ENCODE assay signal across 14 cellular contexts in genomic region chr1:12380316-12381249, GRCh38.
DNase-seq lines count a peak whose midpoint lies in the region; ATAC-seq and TF ChIP-seq lines count a peak whose summit lies in the region.
"Had no signal": no experiment of that assay in that cellular context is flagged by ENCODE, and none has a peak within 500 bp of the region (broad histone marks: within the 10 kb centered on the region; RNA-seq: fewer than 3 reads in every experiment).

No MANE protein-coding gene starts in this region.

- H3K36me3 ChIP-seq in right lobe of liver (peaks cover 5 to 16% (median 11%) of the 10 kb centered on the region in 4 donors), thyroid gland (peaks cover 29 to 44% of the 10 kb centered on the region in 2 donors), uterus (no peaks in the 10 kb centered on the region)

- H3K4me3 ChIP-seq in right lobe of liver (no peak overlapping the region), thyroid gland (replicated peaks in 1 of 3) (no peak overlapping the region), uterus (no peak overlapping the region)

- TF ChIP-seq POLR2A in right lobe of liver (IDR thresholded peaks at IDR 0.05) (no peak), thyroid gland (IDR thresholded peaks at IDR 0.05) (no peak), uterus (IDR thresholded peaks at IDR 0.05) (no peak)

- peak; percentile 49 to 62 (median 54) for ATAC-seq in right lobe of liver
- no peak for ATAC-seq in activated CD4-positive, CD25-positive, alpha-beta regulatory T cell treated with anti-CD3 and anti-CD28 coated beads, Interleukin-2, amount 50 U/mL, for 24 hours
- ATAC-seq: foreskin keratinocyte had no signal

- H3K27ac ChIP-seq in right lobe of liver (peak overlapping the region in 2 of 3 donors; percentile 16 to 71), thyroid gland (peak overlapping the region; percentile 10 to 46 (median 17)), uterus (peak overlapping the region in 1 of 2 donors; percentile 34)
- H3K27ac ChIP-seq: foreskin keratinocyte, HL-60 had no signal

- peak; percentile 13 for DNase-seq in NCI-H345 (lab: John Stamatoyannopoulos, UW)
- DNase-seq in NCI-H345 treated with DMSO at 0.1 percent for 48 hours (lab: John Stamatoyannopoulos, UW; ENCODE audit: unreplicated experiment), result no peak
- DNase-seq in amniotic epithelial cell (ENCODE audit: low read depth), result peak; percentile 15
- DNase-seq in right lobe of liver, result no peak
- DNase-seq in thyroid gland, result peak in 1 of 2 donors; percentile 8
- no peak for DNase-seq in NCI-H1105 (lab: John Stamatoyannopoulos, UW)
- no peak for DNase-seq in uterus
- DNase-seq: activated CD4-positive, alpha-beta T cell treated with anti-CD3 and anti-CD28 coated beads, Interleukin-2, amount 10 ng/mL, durations not matched to agents 24 days and 14 days; activated effector memory CD4-positive, alpha-beta T cell treated with Interleukin-2 at 50 U/mL for 16 hours; foreskin keratinocyte; GDM1; stimulated activated CD4-positive, alpha-beta T cell treated with anti-CD3 and anti-CD28 coated beads, Interleukin-4, amount 100 ng/mL, for 1 hour had no signal

- no peaks in the 10 kb centered on the region for H3K27me3 ChIP-seq in right lobe of liver
- no peaks in the 10 kb centered on the region for H3K27me3 ChIP-seq in thyroid gland
- H3K27me3 ChIP-seq in uterus, result no peaks in the 10 kb centered on the region
- H3K27me3 ChIP-seq: foreskin keratinocyte had no signal

- no peak for TF ChIP-seq CTCF in right lobe of liver (IDR thresholded peaks at IDR 0.05)
- no peak for TF ChIP-seq CTCF in thyroid gland (IDR thresholded peaks at IDR 0.05)
- no peak for TF ChIP-seq CTCF in uterus (IDR thresholded peaks at IDR 0.05)

- intact Hi-C loops in right lobe of liver (cut with DNase I), result no loop called here
- intact Hi-C loops in thyroid gland (cut with DNase I), result no loop called here
- intact Hi-C loops in uterus (cut with DNase I; ENCODE audit: low total_unique reads), result no loop called here

- H3K9me3 ChIP-seq in right lobe of liver, result no peaks in the 10 kb centered on the region
- no peaks in the 10 kb centered on the region for H3K9me3 ChIP-seq in thyroid gland
- no peaks in the 10 kb centered on the region for H3K9me3 ChIP-seq in uterus

- WGBS in right lobe of liver (ENCODE audit: insufficient coverage, low coverage, low lambda C conversion rate, missing lambda C conversion rate), result 48% methylated on average over 2 of the region's 2 CpGs
- 53 to 55% methylated on average over 2 of the region's 2 CpGs for WGBS in thyroid gland, 2 donors

- H3K4me1 ChIP-seq in right lobe of liver (peaks cover 0 to 24% (median 9%) of the 10 kb centered on the region in 4 donors), thyroid gland (peaks cover 10 to 20% of the 10 kb centered on the region in 2 donors), uterus (no peaks in the 10 kb centered on the region)

Comparison
In these comparisons a context has a peak if more than half of its experiments do, and no peak if none do; other contexts are left out.
1. DNase-seq: peak in NCI-H345 (single experiment) and amniotic epithelial cell (single experiment); none in NCI-H345 treated with DMSO at 0.1 percent for 48 hours (single experiment), right lobe of liver (0 of 3), NCI-H1105 (single experiment) and uterus (0 of 2).
2. ATAC-seq: peak in right lobe of liver (4 of 4); none in activated CD4-positive, CD25-positive, alpha-beta regulatory T cell treated with anti-CD3 and anti-CD28 coated beads, Interleukin-2, amount 50 U/mL, for 24 hours (0 of 2).